Comparison of ENCODE assay signal across 12 cellular contexts in the genomic region with DNA sequence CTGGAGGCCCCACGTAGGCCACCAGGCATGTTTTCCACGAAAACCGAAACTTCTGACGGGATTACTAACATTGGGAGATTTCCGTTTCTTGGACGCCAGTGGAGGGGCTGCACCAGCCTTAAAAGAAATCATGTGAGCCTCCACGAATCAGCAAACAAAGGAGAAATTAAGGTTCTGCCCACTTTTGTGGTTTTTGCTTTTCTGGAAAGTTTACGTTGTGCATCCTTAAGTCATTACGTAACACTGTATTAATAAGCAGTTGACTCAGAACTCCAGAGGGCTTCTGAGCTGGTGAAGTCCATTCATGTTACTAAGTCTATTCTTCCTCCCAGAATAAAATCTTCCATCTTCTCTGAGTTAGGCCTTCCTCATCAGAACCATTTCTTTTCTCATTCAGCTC.
A peak's percentile ranks its signal among the peaks of the same experiment; 100 is the strongest.
DNase-seq lines count a peak whose midpoint lies in the region; ATAC-seq and TF ChIP-seq lines count a peak whose summit lies in the region.
"Had no signal": no experiment of that assay in that cellular context is flagged by ENCODE, and none has a peak within 500 bp of the region (broad histone marks: within the 10 kb centered on the region; RNA-seq: fewer than 3 reads in every experiment).

No MANE protein-coding gene starts in this region.

- H3K4me3 ChIP-seq in PC-3 (ENCODE audit: low read length) = peak overlapping the region; percentile 48
- no peak overlapping the region for H3K4me3 ChIP-seq in esophagus squamous epithelium
- no peak overlapping the region for H3K4me3 ChIP-seq in retinal pigment epithelial cell (ENCODE audit: low read length)

- H3K79me2 ChIP-seq in PC-3 (ENCODE audit: low read length) = no peaks in the 10 kb centered on the region

- intact Hi-C loops in PC-3 (cut with micrococcal nuclease) (loop anchor here (10.0 kb wide), 1 partner anchor 110 kb away; no protein-coding TSS in a partner anchor), esophagus squamous epithelium (cut with DNase I) (no loop called here)

- H4K20me1 ChIP-seq in PC-3 (ENCODE audit: low read length) = no peaks in the 10 kb centered on the region

- peaks cover 4% of the 10 kb centered on the region for H3F3A ChIP-seq in PC-3 (ENCODE audit: low read length, unreplicated experiment)

- H2AFZ ChIP-seq in PC-3 (ENCODE audit: low read length) = peak overlapping the region; percentile 63

- H3K9me3 ChIP-seq in PC-3 (ENCODE audit: low read length) = no peaks in the 10 kb centered on the region
- H3K9me3 ChIP-seq in esophagus squamous epithelium = no peaks in the 10 kb centered on the region

- WGBS in esophagus squamous epithelium, 2 donors = 29 to 34% methylated on average over 9 of the region's 9 CpGs

- peak overlapping the region; percentile 53 for H3K27ac ChIP-seq in PC-3 (ENCODE audit: low read length)
- H3K27ac ChIP-seq in esophagus squamous epithelium = peak overlapping the region; percentile 13 to 71 (median 56)

- CTCF ChIA-PET in PC-3 (lab: Charles Lee) = interaction anchor here (0.6 to 0.7 kb wide), 2 partner anchors 80 to 159 kb away, joined by 5 to 7 read pairs; no protein-coding TSS in a partner anchor

- peak overlapping the region; percentile 71 for H3K4me2 ChIP-seq in PC-3 (ENCODE audit: low read length)

- no peaks in the 10 kb centered on the region for H3K9me2 ChIP-seq in PC-3 (replicated peaks; ENCODE audit: low read length)

- TF ChIP-seq POLR2A in esophagus squamous epithelium (IDR thresholded peaks at IDR 0.05) = no peak

- POLR2A ChIA-PET in PC-3 (lab: Charles Lee; ENCODE audit: unreplicated experiment) = no interaction called here

- TF ChIP-seq CTCF in PC-3 (conservative IDR thresholded peaks at IDR 0.05; ENCODE audit: low read depth, low read length) (no peak), esophagus squamous epithelium (IDR thresholded peaks at IDR 0.05) (no peak), retinal pigment epithelial cell (conservative IDR thresholded peaks at IDR 0.05; ENCODE audit: low read depth, low read length) (no peak)

- H3K9ac ChIP-seq in PC-3 (ENCODE audit: low read length) = 0 out of 2 replicates have a peak overlapping the region, but pooled peaks have one; percentile 23

- no TSS peak for BruUV-seq in PC-3 (replicated peaks; lab: Mats Ljungman, UMichigan)

- DNase-seq in ELR (ENCODE audit: low read depth) (peak; percentile 98), PC-3 (peak; percentile 93), esophagus squamous epithelium (lab: John Stamatoyannopoulos, UW) (no peak), retinal pigment epithelial cell (ENCODE audit: low read depth) (peak; percentile 90), midbrain (lab: John Stamatoyannopoulos, UW) (no peak), G401 (ENCODE audit: low spot score) (no peak), middle frontal gyrus (ENCODE audit: extremely low spot score, low spot score) (no peak), NCI-H1417 (lab: John Stamatoyannopoulos, UW) (no peak)
- DNase-seq: activated CD8-positive, alpha-beta T cell treated with anti-CD3 and anti-CD28 coated beads, Interleukin-2, amount 10 ng/mL, durations not matched to agents 7 days and 5 days; GDM1; Karpas-422; RPMI8226 had no signal

- in situ Hi-C loops in G401 (cut with HindIII; ENCODE audit: low sequenced_read_pairs) = no loop called here

- H3K4me1 ChIP-seq in PC-3 (ENCODE audit: insufficient read depth, low read length) (peaks cover 10% of the 10 kb centered on the region), esophagus squamous epithelium (peaks cover 3 to 27% (median 8%) of the 10 kb centered on the region in 3 donors)

- H3K27me3 ChIP-seq in PC-3 (ENCODE audit: low read length) = no peaks in the 10 kb centered on the region
- H3K27me3 ChIP-seq in esophagus squamous epithelium = no peaks in the 10 kb centered on the region

- H3K36me3 ChIP-seq in PC-3 (ENCODE audit: low read depth, low read length) (no peaks in the 10 kb centered on the region), esophagus squamous epithelium (no peaks in the 10 kb centered on the region)

- peak; percentile 94 for ATAC-seq in PC-3
- ATAC-seq: activated CD8-positive, alpha-beta T cell treated with anti-CD3 and anti-CD28 coated beads, Interleukin-2, amount 10 ng/mL, durations not matched to agents 7 days and 5 days had no signal

Comparison
In these comparisons a context has a peak if more than half of its experiments do, and no peak if none do; other contexts are left out.
1. DNase-seq: peak in ELR (single experiment), PC-3 (single experiment) and retinal pigment epithelial cell (single experiment); none in esophagus squamous epithelium (single experiment), midbrain (single experiment), G401 (single experiment), middle frontal gyrus (single experiment) and NCI-H1417 (0 of 3).